ENCODE assay signal across 20 cellular contexts in the genomic region with DNA sequence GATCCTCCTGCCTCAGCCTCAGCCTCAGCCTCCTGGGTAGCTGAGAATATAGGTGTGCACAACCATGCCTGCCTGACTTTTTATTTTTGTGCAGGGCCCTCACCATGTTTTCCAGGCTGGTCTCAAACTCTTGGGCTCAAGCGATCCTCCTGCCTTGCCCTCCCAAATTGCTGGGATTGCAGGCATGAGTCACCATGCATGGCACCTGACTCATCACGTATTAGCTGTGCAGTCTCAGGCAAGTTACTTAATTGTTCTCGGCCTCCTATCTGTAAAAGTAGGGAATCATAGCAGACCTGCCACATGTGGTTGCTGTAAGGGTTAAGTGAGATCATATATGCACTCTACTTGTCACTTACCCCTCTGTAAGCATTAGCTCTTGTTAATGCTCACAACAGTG.
DNase-seq lines count a peak whose midpoint lies in the region; ATAC-seq, FAIRE-seq and TF ChIP-seq lines count a peak whose summit lies in the region.
"Had no signal": no experiment of that assay in that cellular context is flagged by ENCODE, and none has a peak within 500 bp of the region (broad histone marks: within the 10 kb centered on the region; RNA-seq: fewer than 3 reads in every experiment).

No MANE protein-coding gene starts in this region.

- no peak overlapping the region for H3K4me3 Mint-ChIP-seq in activated CD4-positive, alpha-beta T cell treated with anti-CD3 and anti-CD28 coated beads, Interleukin-2, amount 10 ng/mL, durations not matched to agents 7 days and 5 days
- H3K4me3 Mint-ChIP-seq: stimulated activated memory B cell treated with anti-CD40 and anti-IgM and Interleukin-4, amounts not matched to agents 10 μg/mL and 1 μg/mL and 100 μg/mL, for 72 hours had no signal

- no peak overlapping the region for H3K27ac ChIP-seq in endothelial cell of umbilical vein (ENCODE audit: insufficient read depth, low read depth, low read length)
- H3K27ac ChIP-seq: adrenal gland, pancreas, Peyer's patch, right lobe of liver, tibial artery had no signal

- TF ChIP-seq POLR2A in endothelial cell of umbilical vein (IDR thresholded peaks at IDR 0.05; ENCODE audit: low read depth, low read length): no peak

- peaks cover 8% of the 10 kb centered on the region for H3K9me3 Mint-ChIP-seq in activated CD4-positive, alpha-beta T cell treated with anti-CD3 and anti-CD28 coated beads, Interleukin-2, amount 10 ng/mL, durations not matched to agents 7 days and 5 days
- H3K9me3 Mint-ChIP-seq: stimulated activated memory B cell treated with anti-CD40 and anti-IgM and Interleukin-4, amounts not matched to agents 10 μg/mL and 1 μg/mL and 100 μg/mL, for 72 hours had no signal

- no peaks in the 10 kb centered on the region for H3K79me2 ChIP-seq in endothelial cell of umbilical vein (ENCODE audit: control insufficient read depth, insufficient read depth, low read length)

- TF ChIP-seq CTCF in endothelial cell of umbilical vein (IDR thresholded peaks at IDR 0.05; ENCODE audit: extremely low read depth in 1 of 2, insufficient read depth in 1 of 2, low read depth in 1 of 2, low read length in 2 of 2) (no peak), kidney epithelial cell (IDR thresholded peaks at IDR 0.05; ENCODE audit: insufficient read depth, low read length, poor library complexity, severe bottlenecking) (no peak)

- no peaks in the 10 kb centered on the region for H4K20me1 ChIP-seq in endothelial cell of umbilical vein (replicated peaks; ENCODE audit: control insufficient read depth, extremely low read depth, insufficient read depth, low read length)

- no peak overlapping the region for H3K4me2 ChIP-seq in endothelial cell of umbilical vein (ENCODE audit: insufficient read depth, low read length)

- H2AFZ ChIP-seq in endothelial cell of umbilical vein (ENCODE audit: low read depth, low read length): no peak overlapping the region

- dilution Hi-C loops in endothelial cell of umbilical vein (cut with MboI; ENCODE audit: extremely low pct_ligation_motif_present, low sequenced_read_pairs): no loop called here

- H3K27me3 Mint-ChIP-seq in activated CD4-positive, alpha-beta T cell treated with anti-CD3 and anti-CD28 coated beads, Interleukin-2, amount 10 ng/mL, durations not matched to agents 7 days and 5 days: peaks cover 4% of the 10 kb centered on the region
- H3K27me3 Mint-ChIP-seq: stimulated activated memory B cell treated with anti-CD40 and anti-IgM and Interleukin-4, amounts not matched to agents 10 μg/mL and 1 μg/mL and 100 μg/mL, for 72 hours had no signal

- POLR2A ChIA-PET in endothelial cell of umbilical vein (lab: Charles Lee): no interaction called here
- POLR2A ChIA-PET in activated CD4-positive, alpha-beta T cell treated with anti-CD3 and anti-CD28 coated beads, Interleukin-2, amount 10 ng/mL, durations not matched to agents 7 days and 5 days (lab: Charles Lee): no interaction called here

- H3K27me3 ChIP-seq in endothelial cell of umbilical vein (ENCODE audit: control insufficient read depth in 2 of 2, insufficient read depth in 2 of 2, low read length in 2 of 2) (peaks cover 0 to 2% of the 10 kb centered on the region in 2 experiments), kidney epithelial cell (ENCODE audit: control insufficient read depth, insufficient read depth, low read length) (no peaks in the 10 kb centered on the region)
- H3K27me3 ChIP-seq: adrenal gland, pancreas, Peyer's patch, right lobe of liver, tibial artery had no signal

- H3K9ac ChIP-seq in endothelial cell of umbilical vein (replicated peaks; ENCODE audit: extremely low read depth, insufficient read depth, low read length): no peak overlapping the region

- FAIRE-seq in RCC 7860 (lab: Jason Lieb, UNC) (no peak), endothelial cell of umbilical vein (lab: Jason Lieb, UNC) (no peak)
- FAIRE-seq: HepG2, islet of Langerhans, pancreas had no signal

- H3K27ac Mint-ChIP-seq in activated CD4-positive, alpha-beta T cell treated with anti-CD3 and anti-CD28 coated beads, Interleukin-2, amount 10 ng/mL, durations not matched to agents 7 days and 5 days: no peak overlapping the region
- H3K27ac Mint-ChIP-seq: stimulated activated memory B cell treated with anti-CD40 and anti-IgM and Interleukin-4, amounts not matched to agents 10 μg/mL and 1 μg/mL and 100 μg/mL, for 72 hours had no signal

- H3K36me3 ChIP-seq in endothelial cell of umbilical vein (ENCODE audit: control insufficient read depth in 2 of 2, extremely low read depth in 1 of 2, insufficient read depth in 2 of 2, low read length in 2 of 2): no peaks in the 10 kb centered on the region
- H3K36me3 ChIP-seq in kidney epithelial cell (ENCODE audit: control insufficient read depth, insufficient read depth, low read length): no peaks in the 10 kb centered on the region
- H3K36me3 ChIP-seq: adrenal gland, pancreas, Peyer's patch, right lobe of liver, tibial artery had no signal

- intact Hi-C loops in endothelial cell of umbilical vein (cut with micrococcal nuclease): no loop called here

- H3K36me3 Mint-ChIP-seq in activated CD4-positive, alpha-beta T cell treated with anti-CD3 and anti-CD28 coated beads, Interleukin-2, amount 10 ng/mL, durations not matched to agents 7 days and 5 days (ENCODE audit: low read depth): no peaks in the 10 kb centered on the region
- H3K36me3 Mint-ChIP-seq: stimulated activated memory B cell treated with anti-CD40 and anti-IgM and Interleukin-4, amounts not matched to agents 10 μg/mL and 1 μg/mL and 100 μg/mL, for 72 hours had no signal

- no peaks in the 10 kb centered on the region for H3K9me1 ChIP-seq in endothelial cell of umbilical vein (replicated peaks; ENCODE audit: control insufficient read depth, extremely low read depth, insufficient read depth, low read length)

- H3K4me1 ChIP-seq in endothelial cell of umbilical vein (ENCODE audit: control insufficient read depth, extremely low read depth, insufficient read depth, low read length): no peaks in the 10 kb centered on the region
- H3K4me1 ChIP-seq: adrenal gland, pancreas, Peyer's patch, right lobe of liver, tibial artery had no signal

- no peak overlapping the region for H3K4me3 ChIP-seq in endothelial cell of umbilical vein (replicated peaks in 1 of 3; ENCODE audit: insufficient read depth in 1 of 3, low read depth in 1 of 3, low read length in 3 of 3)
- H3K4me3 ChIP-seq in kidney epithelial cell (ENCODE audit: low read depth, low read length): no peak overlapping the region
- H3K4me3 ChIP-seq: adrenal gland, pancreas, Peyer's patch, right lobe of liver, tibial artery had no signal

- BruUV-seq in endothelial cell of umbilical vein (replicated peaks; lab: Mats Ljungman, UMichigan): no TSS peak

- no peaks in the 10 kb centered on the region for H3K9me3 ChIP-seq in endothelial cell of umbilical vein (replicated peaks; ENCODE audit: control insufficient read depth, insufficient read depth, low read length)
- H3K9me3 ChIP-seq: adrenal gland, pancreas, Peyer's patch, right lobe of liver, tibial artery had no signal

- CTCF ChIA-PET in endothelial cell of umbilical vein (lab: Charles Lee): interaction anchor here (1.1 to 1.5 kb wide), 3 partner anchors 164 to 694 kb away, joined by 3 to 5 read pairs (median 3); no protein-coding TSS in a partner anchor
- CTCF ChIA-PET in activated CD4-positive, alpha-beta T cell treated with anti-CD3 and anti-CD28 coated beads, Interleukin-2, amount 10 ng/mL, durations not matched to agents 7 days and 5 days (lab: Charles Lee): interaction anchor here (2.0 kb wide), 1 partner anchor 10 kb away, joined by 4 read pairs; no protein-coding TSS in a partner anchor

- no peaks in the 10 kb centered on the region for H3K4me1 Mint-ChIP-seq in activated CD4-positive, alpha-beta T cell treated with anti-CD3 and anti-CD28 coated beads, Interleukin-2, amount 10 ng/mL, durations not matched to agents 7 days and 5 days
- H3K4me1 Mint-ChIP-seq: stimulated activated memory B cell treated with anti-CD40 and anti-IgM and Interleukin-4, amounts not matched to agents 10 μg/mL and 1 μg/mL and 100 μg/mL, for 72 hours had no signal

- DNase-seq in HCEC 1CT: peak; percentile 51
- peak; percentile 26 for DNase-seq in RCC 7860 (ENCODE audit: low spot score)
- no peak for DNase-seq in endothelial cell of umbilical vein (ENCODE audit: low read depth, low spot score)
- peak; percentile 19 for DNase-seq in kidney epithelial cell (ENCODE audit: low read depth)
- DNase-seq in activated CD4-positive, alpha-beta T cell treated with anti-CD3 and anti-CD28 coated beads, Interleukin-2, amount 10 ng/mL, durations not matched to agents 7 days and 5 days: no peak
- DNase-seq in superior temporal gyrus (ENCODE audit: extremely low spot score): no peak
- DNase-seq in AML-193 (lab: John Stamatoyannopoulos, UW): no peak
- DNase-seq: activated CD4-positive, alpha-beta T cell treated with anti-CD3 and anti-CD28 coated beads for 48 hours; activated CD8-positive, alpha-beta memory T cell treated with anti-CD3 and anti-CD28 coated beads, Interleukin-2, amount 50 U/mL, for 4 hours; activated gamma-delta T cell; adrenal gland; NCI-H2227 treated with DMSO at 0.1 percent for 48 hours; pancreas; Peyer's patch; right lobe of liver; tibial artery had no signal

- ATAC-seq in HG02763 (IDR thresholded peaks at IDR 0.05; ENCODE audit: unreplicated experiment): no peak
- ATAC-seq: HepG2; pancreas; right lobe of liver; stimulated activated memory B cell treated with anti-CD40 and anti-IgM and Interleukin-4, amounts not matched to agents 10 μg/mL and 1 μg/mL and 100 μg/mL, for 72 hours had no signal

TF ChIP-seq in endothelial cell of umbilical vein, 7 proteins besides CTCF, POLR2A, EP300 and RAD21:
- TF ChIP-seq JUN (IDR thresholded peaks at IDR 0.05; ENCODE audit: borderline replicate concordance, insufficient read depth, insufficient read length, low read depth): no peak
- no peak for TF ChIP-seq EZH2 (IDR thresholded peaks at IDR 0.05; ENCODE audit: borderline replicate concordance, low read depth, low read length, severe bottlenecking)
- TF ChIP-seq GATA2 (IDR thresholded peaks at IDR 0.05; ENCODE audit: insufficient read depth, insufficient read length, low read depth, low read length): no peak
- TF ChIP-seq, protein P1, sequence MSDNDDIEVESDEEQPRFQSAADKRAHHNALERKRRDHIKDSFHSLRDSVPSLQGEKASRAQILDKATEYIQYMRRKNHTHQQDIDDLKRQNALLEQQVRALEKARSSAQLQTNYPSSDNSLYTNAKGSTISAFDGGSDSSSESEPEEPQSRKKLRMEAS (IDR thresholded peaks at IDR 0.05; ENCODE audit: insufficient read depth, insufficient read length): no peak
- peak; percentile 12 for TF ChIP-seq FOS (IDR thresholded peaks at IDR 0.05; ENCODE audit: borderline replicate concordance, insufficient read depth, low read length)
- no peak for TF ChIP-seq POLR2AphosphoS5 (IDR thresholded peaks at IDR 0.05; ENCODE audit: insufficient read depth, low read depth, low read length)
- no peak for TF ChIP-seq MYC (IDR thresholded peaks at IDR 0.05; ENCODE audit: low read depth, low read length)

Comparison
In these comparisons a context has a peak if more than half of its experiments do, and no peak if none do; other contexts are left out.
1. DNase-seq: peak in HCEC 1CT (single experiment), RCC 7860 (single experiment) and kidney epithelial cell (single experiment); none in endothelial cell of umbilical vein (single experiment), activated CD4-positive, alpha-beta T cell treated with anti-CD3 and anti-CD28 coated beads, Interleukin-2, amount 10 ng/mL, durations not matched to agents 7 days and 5 days (single experiment), superior temporal gyrus (single experiment) and AML-193 (0 of 2).